Comparison of ENCODE assay signal across 12 cellular contexts in the genomic region with DNA sequence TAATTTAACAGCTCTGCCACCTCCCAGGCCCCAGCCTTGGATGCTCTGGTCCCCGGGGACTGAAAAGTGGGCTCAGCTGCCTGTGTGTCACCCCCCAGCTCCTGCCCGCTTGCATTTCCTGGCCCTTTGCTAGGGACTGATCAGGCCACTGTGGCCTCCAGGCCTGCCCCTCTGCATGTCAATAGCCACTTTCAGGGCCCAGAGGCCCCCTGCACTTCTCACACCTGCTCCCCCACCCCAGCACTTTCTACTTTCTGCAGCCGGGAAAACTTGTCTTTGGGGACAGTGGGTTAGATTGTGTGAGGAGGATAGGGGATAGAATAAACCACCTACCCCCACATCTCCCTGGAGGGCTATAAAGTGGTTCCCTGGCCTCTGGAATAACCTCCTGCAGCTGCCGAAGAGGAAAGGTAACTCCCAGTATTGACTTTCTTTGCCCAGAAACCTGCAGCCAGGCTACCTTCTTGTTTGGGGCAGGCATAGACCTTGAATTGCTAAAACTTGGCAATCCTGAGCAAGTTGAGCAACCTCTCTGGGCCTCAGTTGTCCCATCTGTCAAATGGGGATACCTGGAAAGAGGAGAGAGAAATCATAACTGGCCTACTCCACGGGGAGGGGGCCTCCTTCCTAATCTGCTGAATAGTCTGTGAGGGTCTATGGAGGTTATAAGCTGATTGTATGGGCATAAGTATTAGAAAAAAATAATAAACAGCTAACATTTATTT.
"Had no signal": no experiment of that assay in that cellular context is flagged by ENCODE, and none has a peak within 500 bp of the region (broad histone marks: within the 10 kb centered on the region; RNA-seq: fewer than 3 reads in every experiment).

No MANE protein-coding gene starts in this region.

- ATAC-seq: activated CD4-positive, alpha-beta T cell treated with anti-CD3 and anti-CD28 coated beads for 36 hours; left ventricle myocardium superior; naive thymus-derived CD4-positive, alpha-beta T cell; stimulated activated naive B cell treated with anti-CD40 and anti-IgM and Interleukin-4, amounts not matched to agents 10 μg/mL and 1 μg/mL and 100 μg/mL, for 72 hours had no signal

- H3K9ac ChIP-seq: parathyroid adenoma had no signal

- H3K27me3 ChIP-seq: cardiac muscle cell, neutrophil, thyroid gland had no signal

- H2AFZ ChIP-seq: parathyroid adenoma had no signal

- H3K4me3 ChIP-seq: cardiac muscle cell, thyroid gland had no signal

- H3K36me3 ChIP-seq: cardiac muscle cell, neutrophil, thyroid gland had no signal

- H3K27ac ChIP-seq: cardiac muscle cell, neutrophil, parathyroid adenoma had no signal

- H3K79me2 ChIP-seq: parathyroid adenoma had no signal

- FAIRE-seq: TTC549 had no signal

- H3K9me3 ChIP-seq: neutrophil, thyroid gland had no signal

- DNase-seq: activated CD4-positive, alpha-beta T cell treated with anti-CD3 and anti-CD28 coated beads for 36 hours; activated CD4-positive, alpha-beta T cell treated with anti-CD3 and anti-CD28 coated beads, Interleukin-2, amount 50 U/mL, for 48 hours; activated naive CD8-positive, alpha-beta T cell treated with anti-CD3 and anti-CD28 coated beads for 36 hours; activated T-cell treated with anti-CD3 and anti-CD28 coated beads for 4 hours; left ventricle myocardium superior; naive thymus-derived CD4-positive, alpha-beta T cell; stimulated activated naive B cell treated with anti-CD40 and anti-IgM and Interleukin-4, amounts not matched to agents 10 μg/mL and 1 μg/mL and 100 μg/mL, for 72 hours; thyroid gland had no signal
